Comparison of ENCODE assay signal across 19 cellular contexts in the genomic region with DNA sequence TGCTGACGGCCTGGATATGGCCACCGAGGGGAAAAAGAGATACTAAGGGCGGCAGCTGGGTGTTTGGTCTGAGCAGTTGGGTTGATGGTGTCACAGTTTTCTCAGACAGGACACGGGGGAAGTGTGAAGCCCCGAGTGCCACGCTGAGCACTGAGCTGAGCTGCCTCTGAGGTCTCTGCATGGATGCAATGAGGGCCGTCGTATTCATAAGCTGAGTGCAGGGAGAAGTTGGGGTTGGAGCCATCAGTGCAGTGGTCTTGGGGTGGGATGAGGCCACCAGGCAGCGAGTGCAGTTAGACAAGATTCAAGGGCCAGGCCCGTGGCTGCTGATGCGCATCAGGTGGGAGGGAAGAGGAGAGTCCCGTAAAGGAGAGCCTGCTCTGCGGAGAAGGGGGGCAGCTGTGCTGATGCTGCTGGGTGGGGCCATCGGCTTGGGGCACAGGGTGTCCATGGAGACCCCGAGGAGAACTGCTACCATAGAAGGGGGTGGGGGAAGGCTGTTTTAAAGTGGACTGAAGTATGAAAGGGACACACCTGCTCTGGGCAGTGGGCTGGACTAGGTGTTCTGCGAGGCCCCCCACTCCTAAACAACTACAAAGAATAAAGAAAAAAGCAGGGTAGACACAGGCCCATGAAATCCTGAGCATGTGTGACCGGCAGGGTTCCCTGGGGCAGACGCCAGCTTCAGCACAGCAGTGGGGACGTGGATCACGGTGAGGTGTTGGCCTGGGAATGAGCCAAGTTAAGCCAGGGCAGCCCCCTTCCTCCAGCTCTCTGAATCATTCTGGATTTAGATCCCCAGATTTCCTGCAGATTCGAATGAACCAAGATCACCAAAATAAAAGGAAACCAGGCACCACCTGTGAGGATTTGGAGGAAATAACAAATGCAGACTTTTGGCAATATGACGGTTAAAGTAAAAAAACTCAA. TPM values are rescaled to one million over a fixed set of nuclear protein-coding genes. Genes with fewer than 3 reads are reported as not detected.
"Had no signal": no experiment of that assay in that cellular context is flagged by ENCODE, and none has a peak within 500 bp of the region (broad histone marks: within the 10 kb centered on the region; RNA-seq: fewer than 3 reads in every experiment).

No MANE protein-coding gene starts in this region.

- H3K27me3 Mint-ChIP-seq: activated CD8-positive, alpha-beta T cell treated with anti-CD3 and anti-CD28 coated beads for 36 hours; effector memory CD8-positive, alpha-beta T cell; memory B cell had no signal

- DNase-seq: activated CD4-positive, alpha-beta T cell treated with anti-CD3 and anti-CD28 coated beads for 4 hours; activated CD8-positive, alpha-beta T cell treated with anti-CD3 and anti-CD28 coated beads for 36 hours; activated gamma-delta T cell; activated T-cell treated with anti-CD3 and anti-CD28 coated beads, Interleukin-2, amount 50 U/mL, for 48 hours; body of pancreas; central memory CD4-positive, alpha-beta T cell; effector memory CD8-positive, alpha-beta T cell; natural killer cell; occipital lobe; psoas muscle; stimulated activated CD4-positive, alpha-beta T cell treated with anti-CD3 and anti-CD28 coated beads, Interleukin-12 subunit alpha, Interleukin-12 subunit beta, amount 100 ng/mL, for 4 hours; stimulated activated CD4-positive, alpha-beta T cell treated with anti-CD3 and anti-CD28 coated beads, Interleukin-2, amount 100 ng/mL, for 24 hours; thyroid gland had no signal

- H3K4me3 Mint-ChIP-seq: activated CD8-positive, alpha-beta T cell treated with anti-CD3 and anti-CD28 coated beads for 36 hours; effector memory CD8-positive, alpha-beta T cell; memory B cell; natural killer cell had no signal

- FAIRE-seq: urothelium cell line had no signal

- H3K27ac ChIP-seq: body of pancreas, gastrocnemius medialis, psoas muscle, thyroid gland, WERI-Rb-1 had no signal

- ATAC-seq: activated CD8-positive, alpha-beta T cell treated with anti-CD3 and anti-CD28 coated beads for 36 hours; activated naive CD4-positive, alpha-beta T cell treated with anti-CD3 and anti-CD28 coated beads, Interleukin-2, amount 50 U/mL, for 72 hours; body of pancreas; effector memory CD8-positive, alpha-beta T cell; gastrocnemius medialis; natural killer cell had no signal

- H3K4me1 Mint-ChIP-seq: memory B cell, natural killer cell had no signal

- H3K9me3 Mint-ChIP-seq: activated CD8-positive, alpha-beta T cell treated with anti-CD3 and anti-CD28 coated beads for 36 hours; activated naive CD4-positive, alpha-beta T cell treated with anti-CD3 and anti-CD28 coated beads, Interleukin-2, amount 50 U/mL, for 72 hours; effector memory CD8-positive, alpha-beta T cell; natural killer cell had no signal

- H3K27ac Mint-ChIP-seq: activated CD8-positive, alpha-beta T cell treated with anti-CD3 and anti-CD28 coated beads for 36 hours; effector memory CD8-positive, alpha-beta T cell; memory B cell; natural killer cell had no signal

- H3K36me3 Mint-ChIP-seq: activated naive CD4-positive, alpha-beta T cell treated with anti-CD3 and anti-CD28 coated beads, Interleukin-2, amount 50 U/mL, for 72 hours; natural killer cell had no signal

RNA-seq across cellular contexts. Expression of gene IL34, which starts 19.7 kb away (rescaled TPM):
- total RNA-seq: activated CD8-positive, alpha-beta T cell treated with anti-CD3 and anti-CD28 coated beads for 36 hours; activated naive CD4-positive, alpha-beta T cell treated with anti-CD3 and anti-CD28 coated beads, Interleukin-2, amount 50 U/mL, for 72 hours; T-helper 1 cell treated with Interleukin-12 subunit alpha and Interleukin-12 subunit beta and Interleukin-4 antibody, amounts not matched to agents 30 ng/mL and 1 ng/mL, for 36 hours had no signal
